ENCODE assay signal across 1 cellular context in the genomic region with DNA sequence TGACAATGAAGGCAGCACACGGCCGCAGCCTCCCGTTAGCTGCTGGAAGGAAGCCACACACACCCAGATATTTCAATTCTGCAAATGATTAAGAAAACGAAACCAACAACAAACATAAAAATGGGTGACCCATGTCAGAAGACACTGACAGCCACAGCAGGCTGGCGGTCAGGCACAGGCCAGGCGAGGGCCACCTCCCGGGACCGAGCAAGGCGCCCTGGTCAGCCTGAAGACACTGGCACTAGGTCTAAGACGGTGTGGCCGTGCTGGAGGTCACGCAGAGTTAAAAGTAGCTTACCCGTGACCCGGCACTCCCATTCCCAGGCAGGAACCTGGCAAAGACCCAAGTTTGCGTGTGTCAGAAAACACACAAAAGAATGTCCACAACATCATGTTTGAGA.
TF ChIP-seq lines count a peak whose summit lies in the region.

No MANE protein-coding gene starts in this region.

TF ChIP-seq in H1, 55 proteins besides CTCF, POLR2A, EP300 and RAD21:
- TF ChIP-seq, protein P1, sequence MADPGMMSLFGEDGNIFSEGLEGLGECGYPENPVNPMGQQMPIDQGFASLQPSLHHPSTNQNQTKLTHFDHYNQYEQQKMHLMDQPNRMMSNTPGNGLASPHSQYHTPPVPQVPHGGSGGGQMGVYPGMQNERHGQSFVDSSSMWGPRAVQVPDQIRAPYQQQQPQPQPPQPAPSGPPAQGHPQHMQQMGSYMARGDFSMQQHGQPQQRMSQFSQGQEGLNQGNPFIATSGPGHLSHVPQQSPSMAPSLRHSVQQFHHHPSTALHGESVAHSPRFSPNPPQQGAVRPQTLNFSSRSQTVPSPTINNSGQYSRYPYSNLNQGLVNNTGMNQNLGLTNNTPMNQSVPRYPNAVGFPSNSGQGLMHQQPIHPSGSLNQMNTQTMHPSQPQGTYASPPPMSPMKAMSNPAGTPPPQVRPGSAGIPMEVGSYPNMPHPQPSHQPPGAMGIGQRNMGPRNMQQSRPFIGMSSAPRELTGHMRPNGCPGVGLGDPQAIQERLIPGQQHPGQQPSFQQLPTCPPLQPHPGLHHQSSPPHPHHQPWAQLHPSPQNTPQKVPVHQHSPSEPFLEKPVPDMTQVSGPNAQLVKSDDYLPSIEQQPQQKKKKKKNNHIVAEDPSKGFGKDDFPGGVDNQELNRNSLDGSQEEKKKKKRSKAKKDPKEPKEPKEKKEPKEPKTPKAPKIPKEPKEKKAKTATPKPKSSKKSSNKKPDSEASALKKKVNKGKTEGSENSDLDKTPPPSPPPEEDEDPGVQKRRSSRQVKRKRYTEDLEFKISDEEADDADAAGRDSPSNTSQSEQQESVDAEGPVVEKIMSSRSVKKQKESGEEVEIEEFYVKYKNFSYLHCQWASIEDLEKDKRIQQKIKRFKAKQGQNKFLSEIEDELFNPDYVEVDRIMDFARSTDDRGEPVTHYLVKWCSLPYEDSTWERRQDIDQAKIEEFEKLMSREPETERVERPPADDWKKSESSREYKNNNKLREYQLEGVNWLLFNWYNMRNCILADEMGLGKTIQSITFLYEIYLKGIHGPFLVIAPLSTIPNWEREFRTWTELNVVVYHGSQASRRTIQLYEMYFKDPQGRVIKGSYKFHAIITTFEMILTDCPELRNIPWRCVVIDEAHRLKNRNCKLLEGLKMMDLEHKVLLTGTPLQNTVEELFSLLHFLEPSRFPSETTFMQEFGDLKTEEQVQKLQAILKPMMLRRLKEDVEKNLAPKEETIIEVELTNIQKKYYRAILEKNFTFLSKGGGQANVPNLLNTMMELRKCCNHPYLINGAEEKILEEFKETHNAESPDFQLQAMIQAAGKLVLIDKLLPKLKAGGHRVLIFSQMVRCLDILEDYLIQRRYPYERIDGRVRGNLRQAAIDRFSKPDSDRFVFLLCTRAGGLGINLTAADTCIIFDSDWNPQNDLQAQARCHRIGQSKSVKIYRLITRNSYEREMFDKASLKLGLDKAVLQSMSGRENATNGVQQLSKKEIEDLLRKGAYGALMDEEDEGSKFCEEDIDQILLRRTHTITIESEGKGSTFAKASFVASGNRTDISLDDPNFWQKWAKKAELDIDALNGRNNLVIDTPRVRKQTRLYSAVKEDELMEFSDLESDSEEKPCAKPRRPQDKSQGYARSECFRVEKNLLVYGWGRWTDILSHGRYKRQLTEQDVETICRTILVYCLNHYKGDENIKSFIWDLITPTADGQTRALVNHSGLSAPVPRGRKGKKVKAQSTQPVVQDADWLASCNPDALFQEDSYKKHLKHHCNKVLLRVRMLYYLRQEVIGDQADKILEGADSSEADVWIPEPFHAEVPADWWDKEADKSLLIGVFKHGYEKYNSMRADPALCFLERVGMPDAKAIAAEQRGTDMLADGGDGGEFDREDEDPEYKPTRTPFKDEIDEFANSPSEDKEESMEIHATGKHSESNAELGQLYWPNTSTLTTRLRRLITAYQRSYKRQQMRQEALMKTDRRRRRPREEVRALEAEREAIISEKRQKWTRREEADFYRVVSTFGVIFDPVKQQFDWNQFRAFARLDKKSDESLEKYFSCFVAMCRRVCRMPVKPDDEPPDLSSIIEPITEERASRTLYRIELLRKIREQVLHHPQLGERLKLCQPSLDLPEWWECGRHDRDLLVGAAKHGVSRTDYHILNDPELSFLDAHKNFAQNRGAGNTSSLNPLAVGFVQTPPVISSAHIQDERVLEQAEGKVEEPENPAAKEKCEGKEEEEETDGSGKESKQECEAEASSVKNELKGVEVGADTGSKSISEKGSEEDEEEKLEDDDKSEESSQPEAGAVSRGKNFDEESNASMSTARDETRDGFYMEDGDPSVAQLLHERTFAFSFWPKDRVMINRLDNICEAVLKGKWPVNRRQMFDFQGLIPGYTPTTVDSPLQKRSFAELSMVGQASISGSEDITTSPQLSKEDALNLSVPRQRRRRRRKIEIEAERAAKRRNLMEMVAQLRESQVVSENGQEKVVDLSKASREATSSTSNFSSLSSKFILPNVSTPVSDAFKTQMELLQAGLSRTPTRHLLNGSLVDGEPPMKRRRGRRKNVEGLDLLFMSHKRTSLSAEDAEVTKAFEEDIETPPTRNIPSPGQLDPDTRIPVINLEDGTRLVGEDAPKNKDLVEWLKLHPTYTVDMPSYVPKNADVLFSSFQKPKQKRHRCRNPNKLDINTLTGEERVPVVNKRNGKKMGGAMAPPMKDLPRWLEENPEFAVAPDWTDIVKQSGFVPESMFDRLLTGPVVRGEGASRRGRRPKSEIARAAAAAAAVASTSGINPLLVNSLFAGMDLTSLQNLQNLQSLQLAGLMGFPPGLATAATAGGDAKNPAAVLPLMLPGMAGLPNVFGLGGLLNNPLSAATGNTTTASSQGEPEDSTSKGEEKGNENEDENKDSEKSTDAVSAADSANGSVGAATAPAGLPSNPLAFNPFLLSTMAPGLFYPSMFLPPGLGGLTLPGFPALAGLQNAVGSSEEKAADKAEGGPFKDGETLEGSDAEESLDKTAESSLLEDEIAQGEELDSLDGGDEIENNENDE (IDR thresholded peaks at IDR 0.05; ENCODE audit: insufficient replicate concordance, low read length), result no peak
- TF ChIP-seq BCL11A (IDR thresholded peaks at IDR 0.05; ENCODE audit: low read depth in 2 of 2, low read length in 2 of 2) (no peak), NANOG (IDR thresholded peaks at IDR 0.05; ENCODE audit: insufficient read depth, low read depth, low read length, poor library complexity, severe bottlenecking) (no peak), BACH1 (IDR thresholded peaks at IDR 0.05; ENCODE audit: low read length) (no peak), CEBPB (IDR thresholded peaks at IDR 0.05; ENCODE audit: low read depth, low read length) (no peak), SP2 (IDR thresholded peaks at IDR 0.05; ENCODE audit: low read length) (no peak), CBX5 (IDR thresholded peaks at IDR 0.05; ENCODE audit: low read depth, low read length) (no peak), ASH2L (IDR thresholded peaks at IDR 0.05; ENCODE audit: low read length) (no peak), SP1 (IDR thresholded peaks at IDR 0.05; ENCODE audit: low read depth, low read length) (no peak), YY1 (IDR thresholded peaks at IDR 0.05; ENCODE audit: low read depth, low read length) (no peak), CHD2 (IDR thresholded peaks at IDR 0.05; ENCODE audit: low read length) (no peak), NRF1 (IDR thresholded peaks at IDR 0.05; ENCODE audit: low read depth, low read length) (no peak), EZH2 (IDR thresholded peaks at IDR 0.05; ENCODE audit: low read depth, low read length, severe bottlenecking) (no peak), RBBP5 (IDR thresholded peaks at IDR 0.05; ENCODE audit: borderline replicate concordance, low read depth, low read length) (no peak), RFX5 (IDR thresholded peaks at IDR 0.05; ENCODE audit: borderline replicate concordance, low read depth, low read length) (no peak), JUN (IDR thresholded peaks at IDR 0.05; ENCODE audit: low read depth, low read length) (no peak), SRF (IDR thresholded peaks at IDR 0.05; ENCODE audit: low read depth, low read length) (no peak), BRCA1 (IDR thresholded peaks at IDR 0.05; ENCODE audit: low read depth, low read length) (no peak), SIX5 (IDR thresholded peaks at IDR 0.05; ENCODE audit: low read depth, low read length) (no peak)
- TF ChIP-seq, protein P2, sequence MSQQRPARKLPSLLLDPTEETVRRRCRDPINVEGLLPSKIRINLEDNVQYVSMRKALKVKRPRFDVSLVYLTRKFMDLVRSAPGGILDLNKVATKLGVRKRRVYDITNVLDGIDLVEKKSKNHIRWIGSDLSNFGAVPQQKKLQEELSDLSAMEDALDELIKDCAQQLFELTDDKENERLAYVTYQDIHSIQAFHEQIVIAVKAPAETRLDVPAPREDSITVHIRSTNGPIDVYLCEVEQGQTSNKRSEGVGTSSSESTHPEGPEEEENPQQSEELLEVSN (IDR thresholded peaks at IDR 0.05), result no peak
